6 cellular contexts compared by ENCODE assay signal in genomic region chr1:84839544-84839943, GRCh38. TPM values are rescaled to one million over a fixed set of nuclear protein-coding genes. Genes with fewer than 3 reads are reported as not detected.
"Had no signal": no experiment of that assay in that cellular context is flagged by ENCODE, and none has a peak within 500 bp of the region (broad histone marks: within the 10 kb centered on the region; RNA-seq: fewer than 3 reads in every experiment).

No MANE protein-coding gene starts in this region.

- H2AFZ ChIP-seq: GM23338 had no signal

- H3K4me3 ChIP-seq: GM23338, K562 had no signal

- H3K4me2 ChIP-seq: GM23338 had no signal

- ATAC-seq: GM23338, K562 had no signal

- H3K27ac ChIP-seq: HL-60 had no signal

- DNase-seq: H9, HCEC 1CT, KG1 had no signal

- H3K4me3 Mint-ChIP-seq: GM23338, H9 had no signal

- H3K9me3 Mint-ChIP-seq: GM23338, H9 had no signal

- H3K27ac Mint-ChIP-seq: GM23338, H9 had no signal

RNA-seq across cellular contexts. Expression of gene LPAR3, which starts 53.5 kb away (rescaled TPM):
- polyA plus RNA-seq: K562 had no signal
